Comparison of ENCODE assay signal across 7 cellular contexts in the genomic region with DNA sequence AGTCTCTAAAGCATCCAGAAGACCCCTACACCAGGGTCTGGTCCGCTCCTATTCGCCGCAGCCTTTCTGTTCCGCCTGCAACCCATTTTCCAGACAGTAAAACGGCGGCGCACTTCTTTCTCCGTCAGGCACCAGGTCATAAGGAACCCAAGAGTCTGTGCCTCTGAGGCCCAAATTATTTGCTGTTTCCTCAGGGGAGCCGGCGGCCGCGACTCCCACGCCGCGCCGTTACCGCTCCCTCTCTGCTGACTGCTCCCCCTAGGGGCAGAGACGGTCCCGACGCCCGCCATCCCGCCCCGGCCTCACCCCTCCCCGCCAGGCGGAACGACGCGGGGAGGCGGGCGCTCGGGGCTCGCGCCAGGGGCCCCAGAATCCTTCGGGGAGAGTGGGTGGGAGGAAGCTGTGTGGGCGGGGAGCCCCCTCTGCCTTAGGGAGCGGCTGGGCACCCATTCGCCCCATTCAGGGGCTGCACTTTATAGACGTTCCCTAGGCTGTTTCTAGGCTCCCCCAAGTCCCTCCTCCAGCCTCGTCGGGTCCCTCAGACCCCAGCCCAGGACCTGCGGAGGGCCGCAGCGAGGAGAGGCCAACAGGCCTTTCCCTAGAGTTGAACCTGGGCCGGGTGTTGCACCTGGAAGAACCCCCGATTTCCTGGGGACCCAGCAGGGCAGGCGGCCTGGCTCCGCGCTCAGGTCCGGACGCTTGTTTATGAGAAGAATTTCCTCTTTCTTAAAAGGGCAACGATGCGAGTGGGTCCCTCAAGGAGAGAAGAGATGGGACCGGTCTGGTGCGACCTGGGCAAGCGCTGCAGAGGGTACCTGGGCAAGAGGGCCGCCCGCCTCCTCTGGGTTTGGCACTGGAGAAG. TPM values are rescaled to one million over a fixed set of nuclear protein-coding genes. Genes with fewer than 3 reads are reported as not detected.
DNase-seq lines count a peak whose midpoint lies in the region; ATAC-seq, FAIRE-seq and TF ChIP-seq lines count a peak whose summit lies in the region.

No MANE protein-coding gene starts in this region.

- H3K9me3 Mint-ChIP-seq in T-helper 2 cell treated with Interferon-gamma antibody and Interleukin-4, amounts not matched to agents 5 μg/mL and 100 μg/mL, for 36 hours, result no peaks in the 10 kb centered on the region
- H3K9me3 Mint-ChIP-seq in astrocyte (ENCODE audit: unreplicated experiment), result no peaks in the 10 kb centered on the region

- no peaks in the 10 kb centered on the region for H3K9me3 ChIP-seq in astrocyte (ENCODE audit: insufficient read depth, low read depth, low read length)

- peaks cover 38% of the 10 kb centered on the region for H3K4me1 Mint-ChIP-seq in T-helper 2 cell treated with Interferon-gamma antibody and Interleukin-4, amounts not matched to agents 5 μg/mL and 100 μg/mL, for 36 hours (ENCODE audit: low read depth)
- H3K4me1 Mint-ChIP-seq in astrocyte (ENCODE audit: low read depth, unreplicated experiment), result peaks cover 11% of the 10 kb centered on the region

- ATAC-seq in GM18502 (IDR thresholded peaks at IDR 0.05; ENCODE audit: poor library complexity, unreplicated experiment), result peak; percentile 52
- peak; percentile 49 for ATAC-seq in HG02973 (IDR thresholded peaks at IDR 0.05; ENCODE audit: unreplicated experiment)

- H3K27me3 ChIP-seq in astrocyte (ENCODE audit: insufficient read depth, low read length), result no peaks in the 10 kb centered on the region

- H3K27ac Mint-ChIP-seq in T-helper 2 cell treated with Interferon-gamma antibody and Interleukin-4, amounts not matched to agents 5 μg/mL and 100 μg/mL, for 36 hours, result peak overlapping the region; percentile 100
- H3K27ac Mint-ChIP-seq in astrocyte (ENCODE audit: unreplicated experiment), result peak overlapping the region; percentile 86

- H3K9ac ChIP-seq in astrocyte (ENCODE audit: low read length), result peak overlapping the region; percentile 87

- peak overlapping the region; percentile 94 for H3K4me2 ChIP-seq in astrocyte (ENCODE audit: low read length)

- peak overlapping the region; percentile 92 for H3K4me3 Mint-ChIP-seq in T-helper 2 cell treated with Interferon-gamma antibody and Interleukin-4, amounts not matched to agents 5 μg/mL and 100 μg/mL, for 36 hours
- H3K4me3 Mint-ChIP-seq in astrocyte (ENCODE audit: unreplicated experiment), result peak overlapping the region; percentile 87

- no peaks in the 10 kb centered on the region for H3K36me3 ChIP-seq in astrocyte (ENCODE audit: insufficient read depth, low read length)

- peak overlapping the region; percentile 73 for H3K4me3 ChIP-seq in astrocyte (ENCODE audit: insufficient read depth, low read depth, low read length)

- H3K27ac ChIP-seq in astrocyte (ENCODE audit: low read depth, low read length), result peak overlapping the region; percentile 89

- H3K4me1 ChIP-seq in astrocyte (ENCODE audit: insufficient read depth, low read length), result peaks cover 31% of the 10 kb centered on the region

- FAIRE-seq in astrocyte (lab: Jason Lieb, UNC), result no peak

- no peaks in the 10 kb centered on the region for H3K27me3 Mint-ChIP-seq in T-helper 2 cell treated with Interferon-gamma antibody and Interleukin-4, amounts not matched to agents 5 μg/mL and 100 μg/mL, for 36 hours (ENCODE audit: low read depth)
- H3K27me3 Mint-ChIP-seq in astrocyte (ENCODE audit: low read depth, unreplicated experiment), result peaks cover 2% of the 10 kb centered on the region

- peaks cover 10% of the 10 kb centered on the region for H3K79me2 ChIP-seq in astrocyte (ENCODE audit: insufficient read depth, low read length)

- peaks cover 2% of the 10 kb centered on the region for H4K20me1 ChIP-seq in astrocyte (ENCODE audit: insufficient read depth, low read length)

- TF ChIP-seq CTCF in astrocyte (IDR thresholded peaks at IDR 0.05; ENCODE audit: insufficient read depth, low read depth, low read length), result peak; percentile 48

- H3K36me3 Mint-ChIP-seq in T-helper 2 cell treated with Interferon-gamma antibody and Interleukin-4, amounts not matched to agents 5 μg/mL and 100 μg/mL, for 36 hours (ENCODE audit: low read depth), result peaks cover 2% of the 10 kb centered on the region
- no peaks in the 10 kb centered on the region for H3K36me3 Mint-ChIP-seq in astrocyte (ENCODE audit: low read depth, unreplicated experiment)

- peak overlapping the region; percentile 97 for H2AFZ ChIP-seq in astrocyte (ENCODE audit: low read depth, low read length)

- peak; percentile 42 for DNase-seq in NCI-H187 treated with DMSO at 0.1 percent for 48 hours (lab: John Stamatoyannopoulos, UW)
- DNase-seq in T-helper 2 cell treated with Interferon-gamma antibody and Interleukin-4, amounts not matched to agents 5 μg/mL and 100 μg/mL, for 36 hours (ENCODE audit: low spot score), result peak; percentile 92
- peak; percentile 94 for DNase-seq in astrocyte (ENCODE audit: low read depth)
- peak; percentile 91 for DNase-seq in hepatic stellate cell (ENCODE audit: low spot score)
- DNase-seq in renal cortical epithelial cell (ENCODE audit: low read depth), result peak; percentile 83

RNA-seq across cellular contexts. Expression of a gene that starts 3.6 kb away (rescaled TPM):
- total RNA-seq in astrocyte, result 41.8 and 45.0 TPM in 2 replicates
- 23.4 and 65.2 TPM in 2 replicates for total RNA-seq in renal cortical epithelial cell

RNA-seq across cellular contexts. Expression of a gene that starts 14.0 kb away (rescaled TPM):
- total RNA-seq in astrocyte (not detected in 2 replicates), renal cortical epithelial cell (0.05 TPM in 1 of 2 replicates, not detected in the other)

RNA-seq across cellular contexts. Expression of a gene that starts 22.9 kb away (rescaled TPM):
- not detected in 2 replicates for total RNA-seq in astrocyte
- 0.05 TPM in 1 of 2 replicates, not detected in the other for total RNA-seq in renal cortical epithelial cell

RNA-seq across cellular contexts. Expression of a gene that starts 39.4 kb away (rescaled TPM):
- total RNA-seq in astrocyte (0.23 TPM in 1 of 2 replicates, not detected in the other), renal cortical epithelial cell (0.65 TPM in 1 of 2 replicates, not detected in the other)

Comparison
In these comparisons a context has a peak if more than half of its experiments do, and no peak if none do; other contexts are left out.
1. Peak in every context shown above with its lines: DNase-seq, ATAC-seq, H3K4me3 ChIP-seq and H3K27ac ChIP-seq.
2. DNase-seq: peak in every context shown above with its lines; median percentile 94 in astrocyte; 92 in T-helper 2 cell treated with Interferon-gamma antibody and Interleukin-4, amounts not matched to agents 5 μg/mL and 100 μg/mL, for 36 hours; 91 in hepatic stellate cell; 83 in renal cortical epithelial cell; 42 in NCI-H187 treated with DMSO at 0.1 percent for 48 hours.